Comparison of ENCODE assay signal across 11 cellular contexts in genomic region chr4:163191999-163192398, GRCh38. TPM values are rescaled to one million over a fixed set of nuclear protein-coding genes. Genes with fewer than 3 reads are reported as not detected.
DNase-seq lines count a peak whose midpoint lies in the region; ATAC-seq and TF ChIP-seq lines count a peak whose summit lies in the region.
"Had no signal": no experiment of that assay in that cellular context is flagged by ENCODE, and none has a peak within 500 bp of the region (broad histone marks: within the 10 kb centered on the region; RNA-seq: fewer than 3 reads in every experiment).

No MANE protein-coding gene starts in this region.

- no peak overlapping the region for H3K4me3 ChIP-seq in DND-41 (ENCODE audit: low read depth in 1 of 2, low read length in 2 of 2)
- no peak overlapping the region for H3K4me3 ChIP-seq in WERI-Rb-1 (ENCODE audit: low read depth, low read length)

- no peaks in the 10 kb centered on the region for H3K79me2 ChIP-seq in DND-41 (ENCODE audit: insufficient read depth, low read length)

- peaks cover 42% of the 10 kb centered on the region for H3K9me3 ChIP-seq in DND-41 (ENCODE audit: insufficient read depth, low read length, severe bottlenecking)
- peaks cover 22% of the 10 kb centered on the region for H3K9me3 ChIP-seq in WERI-Rb-1 (ENCODE audit: severe bottlenecking)

- no peak overlapping the region for H3K4me3 Mint-ChIP-seq in mesothelial cell of epicardium
- H3K4me3 Mint-ChIP-seq: activated CD4-positive, alpha-beta T cell treated with anti-CD3 and anti-CD28 coated beads, Interleukin-2, amount 10 ng/mL, durations not matched to agents 7 days and 5 days; activated naive CD4-positive, alpha-beta T cell treated with anti-CD3 and anti-CD28 coated beads for 36 hours; neural crest cell had no signal

- no peak for ATAC-seq in DND-41 (ENCODE audit: insufficient read depth, low read depth)
- no peak for ATAC-seq in stimulated activated naive CD8-positive, alpha-beta T cell treated with anti-CD3 and anti-CD28 coated beads, Interleukin-15, Interleukin-2, amounts not matched to agents 100 U/mL and 50 U/mL, for 24 hours

- no peaks in the 10 kb centered on the region for H3K4me1 ChIP-seq in DND-41 (ENCODE audit: insufficient read depth, low read length)

- peaks cover 50% of the 10 kb centered on the region for H3K9me3 Mint-ChIP-seq in mesothelial cell of epicardium

- no peak overlapping the region for H3K4me2 ChIP-seq in DND-41 (ENCODE audit: insufficient read depth, low read length)

- H2AFZ ChIP-seq in DND-41 (ENCODE audit: low read depth, low read length): no peak overlapping the region

- no peaks in the 10 kb centered on the region for H3K4me1 Mint-ChIP-seq in mesothelial cell of epicardium
- H3K4me1 Mint-ChIP-seq: activated CD4-positive, alpha-beta T cell treated with anti-CD3 and anti-CD28 coated beads, Interleukin-2, amount 10 ng/mL, durations not matched to agents 7 days and 5 days; neural crest cell had no signal

- peaks cover 1% of the 10 kb centered on the region for H3K36me3 Mint-ChIP-seq in mesothelial cell of epicardium

- no peaks in the 10 kb centered on the region for H4K20me1 ChIP-seq in DND-41 (ENCODE audit: insufficient read depth, low read length)

- H3K27me3 ChIP-seq in DND-41 (ENCODE audit: insufficient read depth, low read length, poor library complexity): no peaks in the 10 kb centered on the region
- no peaks in the 10 kb centered on the region for H3K27me3 ChIP-seq in WERI-Rb-1 (ENCODE audit: insufficient read depth, low read depth, severe bottlenecking)

- no peak overlapping the region for H3K27ac ChIP-seq in DND-41 (ENCODE audit: low read length)
- no peak overlapping the region for H3K27ac ChIP-seq in WERI-Rb-1

- H3K36me3 ChIP-seq in DND-41 (ENCODE audit: insufficient read depth, low read length) (no peaks in the 10 kb centered on the region), WERI-Rb-1 (no peaks in the 10 kb centered on the region)

- no peak for DNase-seq in DND-41
- peak; percentile 4 for DNase-seq in HS-27A (ENCODE audit: low read depth)
- no peak for DNase-seq in WERI-Rb-1
- peak; percentile 29 to 43 for DNase-seq in lung microvascular endothelial cell (ENCODE audit: low read depth in 2 of 2)
- no peak for DNase-seq in stimulated activated naive CD8-positive, alpha-beta T cell treated with anti-CD3 and anti-CD28 coated beads, Interleukin-15, Interleukin-2, amounts not matched to agents 100 U/mL and 50 U/mL, for 24 hours
- DNase-seq in mesothelial cell of epicardium (ENCODE audit: low spot score in 2 of 2, unreplicated experiment in 2 of 2): no peak
- DNase-seq in activated T-cell treated with anti-CD3 and anti-CD28 coated beads for 4 hours: no peak
- DNase-seq: activated CD4-positive, alpha-beta T cell treated with anti-CD3 and anti-CD28 coated beads, Interleukin-2, amount 10 ng/mL, durations not matched to agents 7 days and 5 days; activated naive CD4-positive, alpha-beta T cell treated with anti-CD3 and anti-CD28 coated beads for 36 hours; NCI-H1105 treated with DMSO at 0.1 percent for 48 hours had no signal

- H3K27ac Mint-ChIP-seq in mesothelial cell of epicardium: no peak overlapping the region
- H3K27ac Mint-ChIP-seq: activated CD4-positive, alpha-beta T cell treated with anti-CD3 and anti-CD28 coated beads, Interleukin-2, amount 10 ng/mL, durations not matched to agents 7 days and 5 days; activated naive CD4-positive, alpha-beta T cell treated with anti-CD3 and anti-CD28 coated beads for 36 hours had no signal

- H3K27me3 Mint-ChIP-seq in mesothelial cell of epicardium (ENCODE audit: low read depth): no peaks in the 10 kb centered on the region
- H3K27me3 Mint-ChIP-seq: activated CD4-positive, alpha-beta T cell treated with anti-CD3 and anti-CD28 coated beads, Interleukin-2, amount 10 ng/mL, durations not matched to agents 7 days and 5 days had no signal

- TF ChIP-seq CTCF in DND-41 (IDR thresholded peaks at IDR 0.05; ENCODE audit: borderline replicate concordance, extremely low read depth, low read length, poor library complexity, severe bottlenecking): peak; percentile 18
- peak; percentile 34; the same call in 1 of the 2 replicates for TF ChIP-seq CTCF in WERI-Rb-1 (IDR thresholded peaks at IDR 0.05; ENCODE audit: low read depth, low read length)
- no peak for TF ChIP-seq CTCF in mesothelial cell of epicardium (IDR thresholded peaks at IDR 0.05; ENCODE audit: unreplicated experiment)

- no peak overlapping the region for H3K9ac ChIP-seq in DND-41 (ENCODE audit: low read depth, low read length)

RNA-seq across cellular contexts. Expression of gene NAF1, which starts 25.3 kb away (rescaled TPM):
- total RNA-seq in lung microvascular endothelial cell (4.1 and 5.6 TPM in 2 replicates), mesothelial cell of epicardium (27.2 to 28.1 TPM (median 28.1 TPM) in 3 replicates)

Comparison
In these comparisons a context has a peak if more than half of its experiments do, and no peak if none do; other contexts are left out.
1. DNase-seq: peak in HS-27A (single experiment) and lung microvascular endothelial cell (2 of 2); none in DND-41 (single experiment), WERI-Rb-1 (single experiment), stimulated activated naive CD8-positive, alpha-beta T cell treated with anti-CD3 and anti-CD28 coated beads, Interleukin-15, Interleukin-2, amounts not matched to agents 100 U/mL and 50 U/mL, for 24 hours (single experiment), mesothelial cell of epicardium (0 of 2) and activated T-cell treated with anti-CD3 and anti-CD28 coated beads for 4 hours (single experiment).